Comparison of ENCODE assay signal across 1 cellular context in genomic region chr6:134605034-134605433, GRCh38.
TF ChIP-seq lines count a peak whose summit lies in the region.

No MANE protein-coding gene starts in this region.

TF ChIP-seq in K562, 482 proteins besides CTCF, POLR2A, EP300 and RAD21 (continued from another document and continues in another):
- no peak for TF ChIP-seq MGA (IDR thresholded peaks at IDR 0.05)
- peak; percentile 80 for TF ChIP-seq TCF3 (CRISPR knock-in tag; IDR thresholded peaks at IDR 0.05)
- no peak for TF ChIP-seq RCOR1 (IDR thresholded peaks at IDR 0.05; ENCODE audit: borderline replicate concordance in 1 of 2, low read depth in 2 of 2, low read length in 2 of 2)
- no peak for TF ChIP-seq CREM (IDR thresholded peaks at IDR 0.05; ENCODE audit: low read depth)
- no peak for TF ChIP-seq BRF2 (IDR thresholded peaks at IDR 0.05; ENCODE audit: borderline replicate concordance, insufficient read depth, insufficient read length)
- 0 out of 2 replicates have a peak, but pooled peaks have one; percentile 28 for TF ChIP-seq MTA2 (IDR thresholded peaks at IDR 0.05; ENCODE audit: low read depth)
- no peak for TF ChIP-seq SETDB1 (IDR thresholded peaks at IDR 0.05; ENCODE audit: low read length)
- TF ChIP-seq ERF (CRISPR knock-in tag; IDR thresholded peaks at IDR 0.05), result no peak
- TF ChIP-seq MLLT1 (IDR thresholded peaks at IDR 0.05), result no peak
- no peak for TF ChIP-seq STAT6 (CRISPR knock-in tag; IDR thresholded peaks at IDR 0.05)
- no peak for TF ChIP-seq XRCC5 (IDR thresholded peaks at IDR 0.05; ENCODE audit: low read depth, low read length)
- TF ChIP-seq ZC3H8 (IDR thresholded peaks at IDR 0.05), result no peak
- TF ChIP-seq SRSF9 (IDR thresholded peaks at IDR 0.05; ENCODE audit: borderline replicate concordance, low read depth, low read length), result no peak
- 0 out of 2 replicates have a peak, but pooled peaks have one; percentile 49 for TF ChIP-seq TRIM28 (IDR thresholded peaks at IDR 0.05)
- TF ChIP-seq SMAD4 (CRISPR knock-in tag; conservative IDR thresholded peaks at IDR 0.05), result peak; percentile 22; the same call in 1 of the 2 replicates
- TF ChIP-seq CBFA2T2 (conservative IDR thresholded peaks at IDR 0.05), result peak; percentile 46
- no peak for TF ChIP-seq NBN (IDR thresholded peaks at IDR 0.05; ENCODE audit: low read depth)
- TF ChIP-seq KDM2B (CRISPR knock-in tag; IDR thresholded peaks at IDR 0.05), result no peak
- peak; percentile 37 for TF ChIP-seq SP1 (CRISPR knock-in tag; IDR thresholded peaks at IDR 0.05)
- TF ChIP-seq TAL1 (IDR thresholded peaks at IDR 0.05), result peak; percentile 76
- no peak for TF ChIP-seq ATF1 (CRISPR knock-in tag; IDR thresholded peaks at IDR 0.05)
- TF ChIP-seq ATF1 (tag; IDR thresholded peaks at IDR 0.05), result no peak
- TF ChIP-seq NCOA1 (IDR thresholded peaks at IDR 0.05; ENCODE audit: low read depth), result no peak
- no peak for TF ChIP-seq DLX4 (CRISPR knock-in tag; IDR thresholded peaks at IDR 0.05)
- TF ChIP-seq ZBTB43 (CRISPR knock-in tag; IDR thresholded peaks at IDR 0.05), result no peak
- no peak for TF ChIP-seq PATZ1 (CRISPR knock-in tag; IDR thresholded peaks at IDR 0.05; ENCODE audit: borderline replicate concordance)
- TF ChIP-seq EZH2 (IDR thresholded peaks at IDR 0.05; ENCODE audit: borderline replicate concordance, low read depth, low read length), result no peak
- TF ChIP-seq ETV6 (IDR thresholded peaks at IDR 0.05; ENCODE audit: borderline replicate concordance in 1 of 2, low read depth in 2 of 2, low read length in 1 of 2), result no peak
- no peak for TF ChIP-seq ETV6 (CRISPR knock-in tag; IDR thresholded peaks at IDR 0.05; ENCODE audit: borderline replicate concordance)
- 0 out of 4 replicates have a peak, but pooled peaks of 1 of the 2 experiments have one; percentile 16 for TF ChIP-seq ZMIZ1 (IDR thresholded peaks at IDR 0.05; ENCODE audit: low read depth in 2 of 2, low read length in 2 of 2)
